ENCODE assay signal across 23 cellular contexts in the genomic region with DNA sequence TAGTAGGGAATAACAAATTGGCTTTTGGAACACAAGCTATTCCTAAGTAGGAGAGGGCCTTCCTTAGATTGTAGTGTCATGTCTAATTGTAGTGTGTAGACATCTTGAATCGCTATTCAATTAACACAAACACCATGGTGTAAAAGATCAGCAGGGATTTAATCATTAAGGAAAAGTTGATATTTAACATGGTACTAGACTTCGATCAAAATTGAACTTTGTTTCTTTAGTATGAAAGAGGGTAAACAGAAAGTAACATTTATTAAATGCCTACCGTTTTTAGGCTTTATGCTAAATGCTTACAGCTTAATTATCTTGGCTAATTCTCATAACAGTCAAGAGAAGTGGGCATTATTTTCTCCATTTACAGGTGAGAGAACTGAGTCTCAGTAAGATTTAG. TPM values are rescaled to one million over a fixed set of nuclear protein-coding genes. Genes with fewer than 3 reads are reported as not detected.
"Had no signal": no experiment of that assay in that cellular context is flagged by ENCODE, and none has a peak within 500 bp of the region (broad histone marks: within the 10 kb centered on the region; RNA-seq: fewer than 3 reads in every experiment).

No MANE protein-coding gene starts in this region.

- H3K4me3 Mint-ChIP-seq: dendritic cell treated with granulocyte-macrophage colony-stimulating factor and Interleukin-4, amounts not matched to agents 40 ng/mL and 50 ng/mL, for 4 days; effector memory CD8-positive, alpha-beta T cell; endodermal cell; immature natural killer cell; mesothelial cell of epicardium; naive B cell had no signal

- H3K4me1 ChIP-seq: colonic mucosa, gastroesophageal sphincter, heart left ventricle, lower lobe of right lung had no signal

- H3K4me3 ChIP-seq: colonic mucosa, esophagus muscularis mucosa, gastroesophageal sphincter, heart left ventricle, hepatocyte, left ventricle myocardium inferior, lower lobe of right lung, mucosa of descending colon had no signal

- FAIRE-seq: endometrium, frontal cortex had no signal

- H3K4me1 Mint-ChIP-seq: endodermal cell, immature natural killer cell, naive B cell had no signal

- H3K9me3 Mint-ChIP-seq: endodermal cell had no signal

- H3K9me3 ChIP-seq: colonic mucosa, esophagus muscularis mucosa, gastroesophageal sphincter, heart left ventricle, left ventricle myocardium inferior, lower lobe of right lung, mucosa of descending colon had no signal

- H3K27ac ChIP-seq: colonic mucosa, esophagus muscularis mucosa, foreskin keratinocyte, gastroesophageal sphincter, heart left ventricle, hepatocyte, left ventricle myocardium inferior, lower lobe of right lung had no signal

- DNase-seq: colonic mucosa; cortex of kidney; effector CD8-positive, alpha-beta T cell; effector memory CD8-positive, alpha-beta T cell; endodermal cell; foreskin keratinocyte; hypothalamus; immature natural killer cell; islet precursor cell; left cardiac atrium; left ventricle myocardium inferior; lower lobe of right lung; mesenchymal stem cell; mucosa of descending colon; naive B cell had no signal

- H3K27ac Mint-ChIP-seq: dendritic cell treated with granulocyte-macrophage colony-stimulating factor and Interleukin-4, amounts not matched to agents 40 ng/mL and 50 ng/mL, for 4 days; effector memory CD8-positive, alpha-beta T cell; endodermal cell; immature natural killer cell; mesothelial cell of epicardium had no signal

- ATAC-seq: effector memory CD8-positive, alpha-beta T cell; foreskin keratinocyte; gastroesophageal sphincter; heart left ventricle; left cardiac atrium; lower lobe of right lung; mucosa of descending colon had no signal

- H3K4me2 ChIP-seq: hepatocyte had no signal

- H3K27me3 Mint-ChIP-seq: dendritic cell treated with granulocyte-macrophage colony-stimulating factor and Interleukin-4, amounts not matched to agents 40 ng/mL and 50 ng/mL, for 4 days; effector memory CD8-positive, alpha-beta T cell; naive B cell had no signal

- H3K36me3 Mint-ChIP-seq: immature natural killer cell, mesothelial cell of epicardium, naive B cell had no signal

RNA-seq across cellular contexts. Expression of a gene that starts 37.5 kb away (rescaled TPM):
- polyA plus RNA-seq: immature natural killer cell had no signal
